1 cellular context compared by ENCODE assay signal in the genomic region with DNA sequence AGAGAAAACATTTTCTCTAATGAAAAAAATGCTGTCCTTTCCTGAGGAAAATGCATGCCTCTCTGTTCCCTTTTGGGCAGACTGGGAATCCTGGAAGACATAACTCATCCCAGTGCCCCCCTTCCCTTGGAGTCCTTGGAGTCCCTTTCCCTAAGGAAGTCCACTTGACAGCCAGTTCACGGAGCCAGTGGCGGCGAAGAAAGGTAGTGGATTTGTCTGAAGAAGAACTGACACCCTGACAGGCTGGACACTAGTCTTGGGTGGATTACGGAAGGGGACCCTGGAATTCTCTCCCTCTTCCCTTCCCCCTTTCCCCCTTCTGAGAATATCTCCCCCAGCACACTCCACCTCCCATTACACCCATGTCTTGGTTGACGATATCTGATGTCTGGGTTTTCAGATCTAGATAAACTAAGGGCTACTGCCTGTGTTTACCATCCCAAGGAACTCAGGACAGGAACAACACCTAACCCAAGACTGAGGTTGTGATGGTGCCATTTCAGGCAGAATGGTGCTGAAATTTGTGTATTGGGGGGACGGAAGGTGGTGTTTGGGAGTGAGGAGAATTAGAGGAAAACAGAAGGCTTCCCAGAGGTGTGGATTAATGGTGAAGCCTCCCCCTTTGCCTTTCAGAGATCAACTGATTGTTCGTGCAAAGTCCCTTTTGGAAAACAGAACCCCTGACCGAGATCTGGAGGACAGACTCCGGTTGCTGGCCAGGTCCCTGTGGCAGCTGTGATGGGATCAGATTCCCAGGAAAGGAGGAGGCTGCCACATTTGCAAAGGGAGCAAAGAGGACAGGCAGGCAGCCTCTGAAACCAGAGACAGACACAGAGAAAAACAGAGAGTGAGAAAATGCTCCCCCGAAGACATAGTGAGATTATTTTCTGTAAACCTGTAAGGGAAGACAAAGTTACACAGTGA.
TF ChIP-seq lines count a peak whose summit lies in the region.

No MANE protein-coding gene starts in this region.

TF ChIP-seq in PFSK-1, 5 proteins besides CTCF, POLR2A, EP300 and RAD21:
- TF ChIP-seq REST (IDR thresholded peaks at IDR 0.05; ENCODE audit: insufficient read depth in 1 of 2, low read depth in 2 of 2, low read length in 2 of 2) = peak in 1 of 2 experiments; percentile 6; a peak in 1 of 4 replicates
- no peak for TF ChIP-seq POLR2AphosphoS5 (IDR thresholded peaks at IDR 0.05; ENCODE audit: low read depth, low read length)
- no peak for TF ChIP-seq TAF1 (IDR thresholded peaks at IDR 0.05; ENCODE audit: borderline replicate concordance, insufficient read depth, low read length)
- TF ChIP-seq FOXP2 (optimal IDR thresholded peaks at IDR 0.05; ENCODE audit: borderline replicate concordance, extremely low read depth, extremely low read length, insufficient read depth) = no peak
- TF ChIP-seq SIN3A (IDR thresholded peaks at IDR 0.05; ENCODE audit: borderline replicate concordance, insufficient read depth, low read length) = 0 out of 2 replicates have a peak, but pooled peaks have one; percentile 15
